ENCODE assay signal across 8 cellular contexts in genomic region chr17:81387235-81388060, GRCh38. TPM values are rescaled to one million over a fixed set of nuclear protein-coding genes. Genes with fewer than 3 reads are reported as not detected.
DNase-seq lines count a peak whose midpoint lies in the region; ATAC-seq, FAIRE-seq and TF ChIP-seq lines count a peak whose summit lies in the region.

No MANE protein-coding gene starts in this region.

- in situ Hi-C loops in GM12878 (cut with MboI), result no loop called here

- no peaks in the 10 kb centered on the region for H4K20me1 ChIP-seq in GM12878 (ENCODE audit: control insufficient read depth, insufficient read depth)

- H3K36me3 ChIP-seq in GM12878 (ENCODE audit: control insufficient read depth in 2 of 2, insufficient read depth in 2 of 2, low read length in 1 of 2), result no peaks in the 10 kb centered on the region
- H3K36me3 ChIP-seq in skeletal muscle satellite cell (ENCODE audit: insufficient read depth, low read length), result no peaks in the 10 kb centered on the region

- no peaks in the 10 kb centered on the region for H3K79me2 ChIP-seq in GM12878 (ENCODE audit: control insufficient read depth, insufficient read depth, low read length)

- BruUV-seq in GM12878 (replicated peaks; lab: Mats Ljungman, UMichigan), result no TSS peak

- H3K27me3 ChIP-seq in GM12878 (replicated peaks in 1 of 2; ENCODE audit: control insufficient read depth in 2 of 2, insufficient read depth in 2 of 2, low read length in 1 of 2) (peaks cover 15 to 23% of the 10 kb centered on the region in 2 experiments; a peak in 3 of 4 replicates), skeletal muscle satellite cell (ENCODE audit: control insufficient read depth, insufficient read depth, low read length) (no peaks in the 10 kb centered on the region)

- ATAC-seq in GM12878 (peak; percentile 39), HG03039 (IDR thresholded peaks at IDR 0.05; ENCODE audit: unreplicated experiment) (no peak), GM18868 (IDR thresholded peaks at IDR 0.05; ENCODE audit: unreplicated experiment) (no peak)

- no peak for FAIRE-seq in GM12878 (lab: Jason Lieb, UNC)

- peak overlapping the region; percentile 34; the same call in 1 of the 2 replicates for H3K9ac ChIP-seq in GM12878 (ENCODE audit: control insufficient read depth, insufficient read depth, low read length)
- H3K9ac ChIP-seq in skeletal muscle satellite cell (ENCODE audit: low read depth, low read length), result peak overlapping the region; percentile 95

- CTCF ChIA-PET in GM12878 (lab: Yijun Ruan, JAX), result no interaction called here

- H3K4me1 ChIP-seq in GM12878 (ENCODE audit: control insufficient read depth, insufficient read depth, low read length), result no peaks in the 10 kb centered on the region
- peaks cover 45% of the 10 kb centered on the region for H3K4me1 ChIP-seq in skeletal muscle satellite cell (ENCODE audit: control insufficient read depth, insufficient read depth, low read length)

- RAD21 ChIA-PET in GM12878 (lab: Charles Lee; ENCODE audit: unreplicated experiment), result no interaction called here

- H3K4me3 ChIP-seq in GM08714 (ENCODE audit: low read length) (peak overlapping the region; percentile 36; the same call in 1 of the 2 replicates), GM12878 (peak overlapping the region; percentile 58; the same call in 1 of the 2 replicates), iPS-18c (ENCODE audit: insufficient read depth, low read depth, low read length) (peak overlapping the region; percentile 57), skeletal muscle satellite cell (ENCODE audit: low read length) (peak overlapping the region; percentile 84)

- H3K4me2 ChIP-seq in GM12878 (ENCODE audit: control insufficient read depth, insufficient read depth), result peak overlapping the region; percentile 86
- H3K4me2 ChIP-seq in skeletal muscle satellite cell (ENCODE audit: low read length), result peak overlapping the region; percentile 100

- DNase-seq in NOMO-1 (lab: John Stamatoyannopoulos, UW; ENCODE audit: unreplicated experiment in 2 of 2), result peak; percentile 77 to 78
- no peak for DNase-seq in GM12878 (ENCODE audit: low read depth, low spot score)
- no peak for DNase-seq in SIG-M5 treated with dmso at 0.1 percent for 504 hours (lab: John Stamatoyannopoulos, UW; ENCODE audit: unreplicated experiment)

- TF ChIP-seq CTCF in GM12878 (IDR thresholded peaks at IDR 0.05 in 2 of 3, conservative IDR thresholded peaks at IDR 0.05 in 1 of 3; ENCODE audit: control insufficient read depth in 2 of 3, extremely low read depth in 1 of 3, insufficient read depth in 1 of 3, low read depth in 3 of 3, low read length in 3 of 3), result no peak

- no peak for TF ChIP-seq RAD21 in GM12878 (IDR thresholded peaks at IDR 0.05; ENCODE audit: insufficient read depth, low read depth, low read length)

- no peak overlapping the region for H3K27ac ChIP-seq in GM12878 (ENCODE audit: control insufficient read depth, insufficient read depth)

- SMC1A ChIA-PET in GM12878 (lab: Charles Lee; ENCODE audit: uncharacterized antibody, unreplicated experiment), result no interaction called here

- no peaks in the 10 kb centered on the region for H3K9me3 ChIP-seq in GM12878 (replicated peaks; ENCODE audit: control insufficient read depth, insufficient read depth, low read length)
- H3K9me3 ChIP-seq in iPS-18c (ENCODE audit: control insufficient read depth, insufficient read depth, low read length), result no peaks in the 10 kb centered on the region
- H3K9me3 ChIP-seq in skeletal muscle satellite cell (replicated peaks; ENCODE audit: low read length), result no peaks in the 10 kb centered on the region

- POLR2A ChIA-PET in GM12878 (lab: Charles Lee), result no interaction called here

- WGBS in GM12878 (ENCODE audit: insufficient coverage, insufficient replicate concordance, low lambda C conversion rate, missing lambda C conversion rate), result 16% methylated on average over 69 of the region's 73 CpGs

- TF ChIP-seq EP300 in GM12878 (IDR thresholded peaks at IDR 0.05; ENCODE audit: borderline replicate concordance in 1 of 2, control insufficient read depth in 1 of 2, low read depth in 2 of 2, low read length in 2 of 2), result no peak

- intact Hi-C loops in GM12878 (cut with micrococcal nuclease; ENCODE audit: unreplicated experiment), result no loop called here

- H2AFZ ChIP-seq in GM12878 (ENCODE audit: control insufficient read depth, low read depth, low read length), result peak overlapping the region; percentile 34; the same call in 1 of the 2 replicates

- no peak for TF ChIP-seq POLR2A in GM12878 (IDR thresholded peaks at IDR 0.05; ENCODE audit: low read depth, low read length)

TF ChIP-seq in GM12878, 131 proteins besides CTCF, POLR2A, EP300 and RAD21:
- no peak for TF ChIP-seq IRF5 (IDR thresholded peaks at IDR 0.05; ENCODE audit: borderline replicate concordance)
- TF ChIP-seq IRF4 (IDR thresholded peaks at IDR 0.05; ENCODE audit: low read depth, low read length), result no peak
- no peak for TF ChIP-seq FOS (IDR thresholded peaks at IDR 0.05; ENCODE audit: borderline replicate concordance, extremely low read depth, insufficient read length)
- TF ChIP-seq YY1 (IDR thresholded peaks at IDR 0.05; ENCODE audit: low read depth, low read length), result 0 out of 2 replicates have a peak, but pooled peaks have one; percentile 41
- peak; percentile 72 for TF ChIP-seq SUZ12 (IDR thresholded peaks at IDR 0.05; ENCODE audit: unreplicated experiment)
- no peak for TF ChIP-seq TCF3 (IDR thresholded peaks at IDR 0.05; ENCODE audit: borderline replicate concordance, insufficient read depth, low read depth, low read length)
- no peak for TF ChIP-seq HDAC2 (IDR thresholded peaks at IDR 0.05)
- no peak for TF ChIP-seq NR2C2 (IDR thresholded peaks at IDR 0.05; ENCODE audit: borderline replicate concordance, control insufficient read depth, insufficient read length, low read depth)
- no peak for TF ChIP-seq MAX (IDR thresholded peaks at IDR 0.05; ENCODE audit: low read depth, low read length)
- TF ChIP-seq IKZF1 (conservative IDR thresholded peaks at IDR 0.05), result peak; percentile 14; the same call in 1 of the 2 replicates
- no peak for TF ChIP-seq BCL3 (IDR thresholded peaks at IDR 0.05; ENCODE audit: borderline replicate concordance, insufficient read depth, low read depth, low read length, poor library complexity, severe bottlenecking)
- TF ChIP-seq NR2F1 (conservative IDR thresholded peaks at IDR 0.05), result no peak
- TF ChIP-seq ETV6 (conservative IDR thresholded peaks at IDR 0.05 in 1 of 2, IDR thresholded peaks at IDR 0.05 in 1 of 2; ENCODE audit: borderline replicate concordance in 1 of 2, low read depth in 1 of 2), result no peak

RNA-seq across cellular contexts. Expression of gene BAHCC1, which starts 7.8 kb away (rescaled TPM):
- total RNA-seq in GM12878 (2013; cell fraction: nucleolus; rRNA removed), result 0.32 and 0.84 TPM in 2 replicates
- total RNA-seq in GM12878 (2014; rRNA removed) (under 0.01 TPM in 1 of 2 replicates, not detected in the other), GM12878 (2014; rRNA removed; fragmentation: Illumina TruSeq; extraction: Trizol) (not detected in 2 replicates), GM12878 (2021) (0.10 and 0.45 TPM in 2 replicates)
- not detected for polyA plus RNA-seq in GM12878 (2011; ENCODE audit: low read depth)
- polyA plus RNA-seq in GM12878 (2011; rRNA removed) (0.12 TPM in 1 of 2 replicates, not detected in the other), GM12878 (2014; fragmentation: Illumina TruSeq; extraction: Trizol) (not detected in 2 replicates), GM12878 (2014; fragmentation: Nextera tagmentation; extraction: Ambion mirVana) (not detected), GM12878 (2014; rRNA removed) (0.03 TPM in 2 replicates), GM12878 (2016; fragmentation: Nextera tagmentation; extraction: Ambion mirVana) (under 1 TPM in 1 of 2 experiments, not detected in 1; 0.14 TPM)
- 0.01 and 0.07 TPM in 2 replicates for polyA plus RNA-seq in GM12878 (2011; cell fraction: cytosol; rRNA removed)
- polyA plus RNA-seq in GM12878 (2011; cell fraction: nucleus; rRNA removed), result 0.32 and 0.75 TPM in 2 replicates
- polyA plus RNA-seq in GM12878 (2012), result 0.03 and 0.07 TPM in 2 replicates
- 0.10 TPM in 1 of 2 replicates, not detected in the other for polyA minus RNA-seq in GM12878 (2011; rRNA and poly(A)+ RNA removed)
- not detected in 2 replicates for polyA minus RNA-seq in GM12878 (2011; cell fraction: cytosol; rRNA and poly(A)+ RNA removed)
- 0.48 and 0.67 TPM in 2 replicates for polyA minus RNA-seq in GM12878 (2011; cell fraction: nucleus; rRNA and poly(A)+ RNA removed)
- 7.9 and 8.3 TPM in 2 replicates for total RNA-seq in skeletal muscle satellite cell (2012; rRNA removed)

Comparison
In these comparisons a context has a peak if more than half of its experiments do, and no peak if none do; other contexts are left out.
1. DNase-seq: peak in NOMO-1 (2 of 2); none in GM12878 (single experiment) and SIG-M5 treated with dmso at 0.1 percent for 504 hours (single experiment).
2. Peak in every context shown above with its lines, with median percentiles within 50 percentile points of each other: H3K4me3 ChIP-seq.